10 cellular contexts compared by ENCODE assay signal in genomic region chr5:173923236-173924104, GRCh38. TPM values are rescaled to one million over a fixed set of nuclear protein-coding genes. Genes with fewer than 3 reads are reported as not detected.
DNase-seq lines count a peak whose midpoint lies in the region; ATAC-seq and TF ChIP-seq lines count a peak whose summit lies in the region.
"Had no signal": no experiment of that assay in that cellular context is flagged by ENCODE, and none has a peak within 500 bp of the region (broad histone marks: within the 10 kb centered on the region; RNA-seq: fewer than 3 reads in every experiment).

No MANE protein-coding gene starts in this region.

- no peaks in the 10 kb centered on the region for H3K9me3 ChIP-seq in right atrium auricular region
- no peaks in the 10 kb centered on the region for H3K9me3 ChIP-seq in sigmoid colon

- peak overlapping the region in 1 of 2 donors; percentile 9 for H3K4me3 ChIP-seq in right atrium auricular region
- no peak overlapping the region for H3K4me3 ChIP-seq in sigmoid colon

- peaks cover 13% of the 10 kb centered on the region for H3K36me3 ChIP-seq in right atrium auricular region
- no peaks in the 10 kb centered on the region for H3K36me3 ChIP-seq in sigmoid colon

- in situ Hi-C loops in G401 (cut with HindIII; ENCODE audit: low sequenced_read_pairs), result no loop called here

- 73 to 88% methylated on average over 3 of the region's 3 CpGs for WGBS in sigmoid colon, 2 donors

- peak in 2 of 4 donors; percentile 59 to 89 for TF ChIP-seq EP300 in sigmoid colon (IDR thresholded peaks at IDR 0.05)

- H3K27ac ChIP-seq in right atrium auricular region (peak overlapping the region; percentile 81 to 86), sigmoid colon (peak overlapping the region; percentile 63 to 91 (median 87))

- peaks cover 0 to 97% of the 10 kb centered on the region in 2 donors for H3K4me1 ChIP-seq in right atrium auricular region
- H3K4me1 ChIP-seq in sigmoid colon, result peaks cover 0 to 90% (median 76%) of the 10 kb centered on the region in 4 donors

- intact Hi-C loops in sigmoid colon (cut with DNase I), result no loop called here

- no peak for TF ChIP-seq POLR2A in sigmoid colon (IDR thresholded peaks at IDR 0.05)

- peak; percentile 57 for DNase-seq in G401 (ENCODE audit: low spot score)
- DNase-seq in astrocyte of the hippocampus (ENCODE audit: low read depth, low spot score), result peak; percentile 48
- DNase-seq in right atrium auricular region (ENCODE audit: low spot score), result no peak
- no peak for DNase-seq in sigmoid colon
- no peak for DNase-seq in NCI-H1436 treated with DMSO at 0.1 percent for 48 hours (lab: John Stamatoyannopoulos, UW)
- no peak for DNase-seq in NCI-H1105 treated with DMSO at 0.1 percent for 48 hours (lab: John Stamatoyannopoulos, UW)
- DNase-seq in NK-92 treated with Interleukin-12 subunit alpha and Interleukin-12 subunit beta, amount 100 ng/mL, for 24 hours (lab: John Stamatoyannopoulos, UW), result no peak

- ATAC-seq in HG02610 (IDR thresholded peaks at IDR 0.05; ENCODE audit: unreplicated experiment), result no peak
- ATAC-seq: activated naive CD4-positive, alpha-beta T cell treated with anti-CD3 and anti-CD28 coated beads, Interleukin-2, amount 50 U/mL, for 72 hours; natural killer cell treated with Interleukin-12 subunit alpha and Interleukin-12 subunit beta and Interleukin-15 and Interleukin-18, amount 100 ng/mL, for 72 hours had no signal

- H3K27me3 ChIP-seq in right atrium auricular region (no peaks in the 10 kb centered on the region), sigmoid colon (no peaks in the 10 kb centered on the region)

- no peak for TF ChIP-seq CTCF in right atrium auricular region (IDR thresholded peaks at IDR 0.05)
- TF ChIP-seq CTCF in sigmoid colon (IDR thresholded peaks at IDR 0.05), result no peak

RNA-seq across cellular contexts. Expression of gene CPEB4, which starts 35.3 kb away (rescaled TPM):
- total RNA-seq in G401 (2014; rRNA removed; shearing (Covaris generic)), result 4.0 and 6.6 TPM in 2 replicates
- 100 to 1,000 TPM in 1 of 2 donors, 10 to 100 TPM in 1; 79.5 to 127 TPM for total RNA-seq in right atrium auricular region
- total RNA-seq in sigmoid colon, result 10 to 100 TPM; 27.8 to 66.2 (median 32.0) TPM
- polyA plus RNA-seq in sigmoid colon, result 10 to 100 TPM in 1 of 3 donors, 1 to 10 TPM in 2; 6.0 to 10.3 (median 8.4) TPM

Comparison
In these comparisons a context has a peak if more than half of its experiments do, and no peak if none do; other contexts are left out.
1. DNase-seq: peak in G401 (single experiment) and astrocyte of the hippocampus (single experiment); none in right atrium auricular region (single experiment), sigmoid colon (single experiment), NCI-H1436 treated with DMSO at 0.1 percent for 48 hours (single experiment), NCI-H1105 treated with DMSO at 0.1 percent for 48 hours (single experiment) and NK-92 treated with Interleukin-12 subunit alpha and Interleukin-12 subunit beta, amount 100 ng/mL, for 24 hours (single experiment).